13 cellular contexts compared by ENCODE assay signal in genomic region chr6:14968056-14968643, GRCh38.
A peak's percentile ranks its signal among the peaks of the same experiment; 100 is the strongest.
DNase-seq lines count a peak whose midpoint lies in the region; ATAC-seq and TF ChIP-seq lines count a peak whose summit lies in the region.
"Had no signal": no experiment of that assay in that cellular context is flagged by ENCODE, and none has a peak within 500 bp of the region (broad histone marks: within the 10 kb centered on the region; RNA-seq: fewer than 3 reads in every experiment).

No MANE protein-coding gene starts in this region.

- H3K27ac ChIP-seq in right lobe of liver, result no peak overlapping the region
- no peak overlapping the region for H3K27ac ChIP-seq in upper lobe of left lung

- TF ChIP-seq POLR2A in right lobe of liver (IDR thresholded peaks at IDR 0.05), result no peak
- no peak for TF ChIP-seq POLR2A in upper lobe of left lung (IDR thresholded peaks at IDR 0.05)

- H3K4me3 ChIP-seq in right lobe of liver (no peak overlapping the region), upper lobe of left lung (no peak overlapping the region)
- H3K4me3 ChIP-seq: HAP-1 had no signal

- WGBS in right lobe of liver (ENCODE audit: insufficient coverage, low coverage, low lambda C conversion rate, missing lambda C conversion rate), result 21% methylated on average over 2 of the region's 2 CpGs
- 91 to 93% methylated on average over 2 of the region's 2 CpGs for WGBS in upper lobe of left lung, 2 donors

- intact Hi-C loops in right lobe of liver (cut with DNase I), result no loop called here

- TF ChIP-seq CTCF in right lobe of liver (IDR thresholded peaks at IDR 0.05), result no peak
- no peak for TF ChIP-seq CTCF in upper lobe of left lung (IDR thresholded peaks at IDR 0.05)

- DNase-seq in NCI-H2029 treated with DMSO at 0.1 percent for 48 hours (lab: John Stamatoyannopoulos, UW) (peak; percentile 6), NCI-H2029 (lab: John Stamatoyannopoulos, UW) (no peak), ELF-1 (ENCODE audit: low read depth, low spot score) (peak; percentile 12), SK-MEL-5 (ENCODE audit: low read depth, low spot score) (peak; percentile 23), right lobe of liver (peak in 1 of 3 donors; percentile 53), activated T-cell treated with anti-CD3 and anti-CD28 coated beads for 4 hours (no peak), upper lobe of left lung (no peak)
- DNase-seq: CD4-positive, alpha-beta T cell; IMR-90; NCI-H187; NCI-H526 treated with DMSO at 0.1 percent for 48 hours; SIG-M5 had no signal

- no peaks in the 10 kb centered on the region for H3K4me1 ChIP-seq in right lobe of liver
- no peaks in the 10 kb centered on the region for H3K4me1 ChIP-seq in upper lobe of left lung

- no peak for TF ChIP-seq EP300 in upper lobe of left lung (IDR thresholded peaks at IDR 0.05)

- H3K9me3 ChIP-seq in right lobe of liver (no peaks in the 10 kb centered on the region), upper lobe of left lung (no peaks in the 10 kb centered on the region)
- H3K9me3 ChIP-seq: HAP-1 had no signal

- in situ Hi-C loops in SK-MEL-5 (cut with HindIII; ENCODE audit: low pct_unique_long_range_greater_than_20kb, low sequenced_read_pairs), result no loop called here

- H3K27me3 ChIP-seq in right lobe of liver (no peaks in the 10 kb centered on the region), upper lobe of left lung (no peaks in the 10 kb centered on the region)

- no peaks in the 10 kb centered on the region for H3K36me3 ChIP-seq in right lobe of liver
- no peaks in the 10 kb centered on the region for H3K36me3 ChIP-seq in upper lobe of left lung
- H3K36me3 ChIP-seq: HAP-1 had no signal

- ATAC-seq in right lobe of liver, result peak; percentile 72 to 94 (median 84)
- no peak for ATAC-seq in upper lobe of left lung (ENCODE audit: low FRiP score in 2 of 2)

Comparison
In these comparisons a context has a peak if more than half of its experiments do, and no peak if none do; other contexts are left out.
1. DNase-seq: peak in NCI-H2029 treated with DMSO at 0.1 percent for 48 hours (single experiment), ELF-1 (single experiment) and SK-MEL-5 (single experiment); none in NCI-H2029 (single experiment), activated T-cell treated with anti-CD3 and anti-CD28 coated beads for 4 hours (single experiment) and upper lobe of left lung (0 of 2).
2. ATAC-seq: peak in right lobe of liver (4 of 4); none in upper lobe of left lung (0 of 2).